In genomic region chr5:179822059-179822432, GRCh38 we compare ENCODE assay signal across 8 cellular contexts. TPM values are rescaled to one million over a fixed set of nuclear protein-coding genes. Genes with fewer than 3 reads are reported as not detected.
DNase-seq lines count a peak whose midpoint lies in the region; ATAC-seq and TF ChIP-seq lines count a peak whose summit lies in the region.

No MANE protein-coding gene starts in this region.

- H3K36me3 Mint-ChIP-seq in activated B cell treated with CpG ODN at 0.5 μM for 24 hours (ENCODE audit: low read depth) (peaks cover 53% of the 10 kb centered on the region), glutamatergic neuron (ENCODE audit: unreplicated experiment) (no peaks in the 10 kb centered on the region)

- H3K4me3 Mint-ChIP-seq in activated B cell treated with CpG ODN at 0.5 μM for 24 hours = peak overlapping the region; percentile 96
- peak overlapping the region; percentile 78 for H3K4me3 Mint-ChIP-seq in glutamatergic neuron (ENCODE audit: unreplicated experiment)

- CTCF ChIA-PET in activated B cell treated with CpG ODN at 0.5 μM for 24 hours (lab: Charles Lee) = interaction anchor here (0.5 to 1.7 kb wide), 2 partner anchors 20 to 36 kb away, joined by 3 to 6 read pairs; no protein-coding TSS in a partner anchor

- in situ Hi-C loops in HAP-1 (cut with MboI; ENCODE audit: low sequenced_read_pairs) = no loop called here

- H3K4me1 Mint-ChIP-seq in activated B cell treated with CpG ODN at 0.5 μM for 24 hours (peaks cover 64% of the 10 kb centered on the region), glutamatergic neuron (ENCODE audit: low read depth, unreplicated experiment) (peaks cover 23% of the 10 kb centered on the region)

- DNase-seq in HAP-1 (ENCODE audit: low spot score in 2 of 2) (no peak), activated B cell treated with CpG ODN at 0.5 μM for 24 hours (no peak), glutamatergic neuron (no peak), NCI-H2227 treated with DMSO at 0.1 percent for 48 hours (lab: John Stamatoyannopoulos, UW) (no peak), NCI-H1105 (lab: John Stamatoyannopoulos, UW) (no peak), NCI-H2171 (lab: John Stamatoyannopoulos, UW) (no peak)
- DNase-seq in stimulated activated naive CD4-positive, alpha-beta T cell (lab: John Stamatoyannopoulos, UW) = no peak

- H3K9me3 ChIP-seq in HAP-1 = no peaks in the 10 kb centered on the region
- no peaks in the 10 kb centered on the region for H3K9me3 ChIP-seq in skeletal muscle tissue (ENCODE audit: control insufficient read depth in 3 of 3, low read length in 3 of 3)

- ATAC-seq in activated B cell treated with CpG ODN at 0.5 μM for 24 hours (ENCODE audit: low read depth) = no peak

- peak overlapping the region; percentile 99 for H3K27ac ChIP-seq in skeletal muscle tissue (ENCODE audit: low read depth, low read length)

- H3K9me3 Mint-ChIP-seq in activated B cell treated with CpG ODN at 0.5 μM for 24 hours = no peaks in the 10 kb centered on the region
- peaks cover 13% of the 10 kb centered on the region for H3K9me3 Mint-ChIP-seq in glutamatergic neuron (ENCODE audit: unreplicated experiment)

- H3K4me1 ChIP-seq in HAP-1 (peaks cover 34% of the 10 kb centered on the region), skeletal muscle tissue (ENCODE audit: control insufficient read depth in 3 of 3, insufficient read depth in 3 of 3, low read length in 3 of 3) (peaks cover 61 to 77% (median 67%) of the 10 kb centered on the region in 3 donors)

- POLR2A ChIA-PET in activated B cell treated with CpG ODN at 0.5 μM for 24 hours (lab: Charles Lee) = interaction anchor here (0.6 to 2.0 kb wide), 12 partner anchors 9 to 140 kb away, joined by 3 to 7 read pairs (median 3); partner anchors contain the start of gene MRNIP

- H3K27me3 Mint-ChIP-seq in activated B cell treated with CpG ODN at 0.5 μM for 24 hours (no peaks in the 10 kb centered on the region), glutamatergic neuron (ENCODE audit: unreplicated experiment) (peaks cover 11% of the 10 kb centered on the region)

- intact Hi-C loops in activated B cell treated with CpG ODN at 0.5 μM for 24 hours (cut with micrococcal nuclease) = loop anchor here (5.0 kb wide), 1 partner anchor 85 kb away; the partner anchor contains the start of gene TBC1D9B

- peaks cover 56% of the 10 kb centered on the region for H3K36me3 ChIP-seq in HAP-1 (replicated peaks)
- peaks cover 44 to 51% (median 46%) of the 10 kb centered on the region in 3 donors for H3K36me3 ChIP-seq in skeletal muscle tissue (ENCODE audit: control insufficient read depth in 3 of 3, insufficient read depth in 3 of 3, low read length in 3 of 3)

- TF ChIP-seq CTCF in activated B cell treated with CpG ODN at 0.5 μM for 24 hours (IDR thresholded peaks at IDR 0.05) (no peak), glutamatergic neuron (IDR thresholded peaks at IDR 0.05; ENCODE audit: partially characterized antibody, unreplicated experiment) (no peak)

- H3K4me3 ChIP-seq in HAP-1 = peak overlapping the region; percentile 55
- H3K4me3 ChIP-seq in skeletal muscle tissue (ENCODE audit: low read length in 3 of 3) = peak overlapping the region; percentile 84 to 94 (median 93)

- H3K9ac ChIP-seq in skeletal muscle tissue (ENCODE audit: low read depth in 1 of 3, low read length in 3 of 3) = peak overlapping the region; percentile 79 to 100 (median 100)

- H3K27me3 ChIP-seq in HAP-1 (ENCODE audit: low read depth) = no peaks in the 10 kb centered on the region
- no peaks in the 10 kb centered on the region for H3K27me3 ChIP-seq in skeletal muscle tissue (ENCODE audit: control insufficient read depth in 3 of 3, insufficient read depth in 3 of 3, low read length in 3 of 3)

- H3K27ac Mint-ChIP-seq in activated B cell treated with CpG ODN at 0.5 μM for 24 hours (peak overlapping the region; percentile 92), glutamatergic neuron (ENCODE audit: unreplicated experiment) (peak overlapping the region; percentile 57)

RNA-seq across cellular contexts. Expression of gene SQSTM1, which starts 1.3 kb away (rescaled TPM):
- total RNA-seq in activated B cell treated with CpG ODN at 0.5 μM for 24 hours (243 and 252 TPM in 2 replicates), glutamatergic neuron (ENCODE audit: unreplicated experiment) (97.0 TPM), skeletal muscle tissue (54.8 TPM)

RNA-seq across cellular contexts. Expression of gene MGAT4B, which starts 15.4 kb away (rescaled TPM):
- total RNA-seq in activated B cell treated with CpG ODN at 0.5 μM for 24 hours (73.6 and 85.3 TPM in 2 replicates), glutamatergic neuron (ENCODE audit: unreplicated experiment) (140 TPM), skeletal muscle tissue (32.4 TPM)

RNA-seq across cellular contexts. Expression of gene LTC4S, which starts 28.3 kb away (rescaled TPM):
- total RNA-seq in activated B cell treated with CpG ODN at 0.5 μM for 24 hours (2.6 and 2.7 TPM in 2 replicates), glutamatergic neuron (ENCODE audit: unreplicated experiment) (0.91 TPM), skeletal muscle tissue (3.7 TPM)

RNA-seq across cellular contexts. Expression of gene MRNIP, which starts 36.6 kb away (rescaled TPM):
- 54.6 and 70.0 TPM in 2 replicates for total RNA-seq in activated B cell treated with CpG ODN at 0.5 μM for 24 hours
- total RNA-seq in glutamatergic neuron (ENCODE audit: unreplicated experiment) = 60.2 TPM
- total RNA-seq in skeletal muscle tissue = 21.4 TPM
